ENCODE assay signal across 16 cellular contexts in the genomic region with DNA sequence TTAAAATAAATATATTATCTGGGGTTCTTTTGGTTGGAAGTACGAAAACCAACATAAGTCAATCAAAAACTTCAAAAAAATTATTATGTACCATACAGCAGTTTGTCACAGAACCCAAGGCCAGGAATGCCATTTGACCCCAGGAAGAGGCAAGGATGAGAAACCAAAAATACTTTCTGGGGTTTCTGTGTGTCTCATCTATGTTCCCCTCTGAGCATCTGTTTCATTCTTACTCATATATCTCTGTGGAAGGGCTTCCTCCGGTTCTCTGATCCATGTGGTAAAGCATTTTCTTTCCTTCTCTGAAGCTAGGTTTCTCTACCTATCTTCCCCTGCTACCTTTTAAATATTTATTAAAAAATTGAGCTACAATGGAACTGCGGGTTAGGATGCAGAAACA. TPM values are rescaled to one million over a fixed set of nuclear protein-coding genes. Genes with fewer than 3 reads are reported as not detected.
"Had no signal": no experiment of that assay in that cellular context is flagged by ENCODE, and none has a peak within 500 bp of the region (broad histone marks: within the 10 kb centered on the region; RNA-seq: fewer than 3 reads in every experiment).

No MANE protein-coding gene starts in this region.

- H3K9me3 ChIP-seq: ascending aorta, thyroid gland, uterus had no signal

- FAIRE-seq: bronchial epithelial cell, endometrium had no signal

- H3K4me1 ChIP-seq: ascending aorta, parathyroid adenoma, thyroid gland, uterus had no signal

- H3K36me3 ChIP-seq: ascending aorta, thyroid gland, uterus had no signal

- H3K4me1 Mint-ChIP-seq: mesothelial cell of epicardium had no signal

- H3K4me3 Mint-ChIP-seq: activated CD8-positive, alpha-beta T cell treated with anti-CD3 and anti-CD28 coated beads for 36 hours; mesothelial cell of epicardium had no signal

- H3K27ac Mint-ChIP-seq: activated CD8-positive, alpha-beta T cell treated with anti-CD3 and anti-CD28 coated beads for 36 hours; mesothelial cell of epicardium had no signal

- H3K27me3 ChIP-seq: ascending aorta, thyroid gland, uterus had no signal

- H3K9me3 Mint-ChIP-seq: activated CD8-positive, alpha-beta T cell treated with anti-CD3 and anti-CD28 coated beads for 36 hours; mesothelial cell of epicardium had no signal

- H3K36me3 Mint-ChIP-seq: mesothelial cell of epicardium had no signal

- DNase-seq: activated CD8-positive, alpha-beta memory T cell treated with anti-CD3 and anti-CD28 coated beads, Interleukin-2, amount 50 U/mL, for 4 hours; activated CD8-positive, alpha-beta T cell treated with anti-CD3 and anti-CD28 coated beads for 36 hours; activated naive CD4-positive, alpha-beta T cell; hypothalamus; stimulated activated CD4-positive, alpha-beta T cell treated with anti-CD3 and anti-CD28 coated beads, Interleukin-4, amount 100 ng/mL, for 4 hours; thyroid gland; uterus had no signal

- H3K4me3 ChIP-seq: ascending aorta, thyroid gland, uterus had no signal

- H3K27ac ChIP-seq: ascending aorta, parathyroid adenoma, thyroid gland, uterus had no signal

- ATAC-seq: activated CD8-positive, alpha-beta T cell treated with anti-CD3 and anti-CD28 coated beads for 36 hours; esophagus mucosa had no signal

RNA-seq across cellular contexts. Expression of a gene that starts 9.8 kb away (rescaled TPM):
- total RNA-seq: ascending aorta, bronchial epithelial cell, fibroblast of villous mesenchyme, lower leg skin, mesothelial cell of epicardium, thyroid gland had no signal

RNA-seq across cellular contexts. Expression of a gene that starts 11.9 kb away (rescaled TPM):
- total RNA-seq: activated CD8-positive, alpha-beta T cell treated with anti-CD3 and anti-CD28 coated beads for 36 hours; ascending aorta; bronchial epithelial cell; esophagus mucosa; fibroblast of villous mesenchyme; mesothelial cell of epicardium; skeletal muscle tissue; thyroid gland; uterus had no signal

RNA-seq across cellular contexts. Expression of a gene that starts 52.8 kb away (rescaled TPM):
- total RNA-seq: activated CD8-positive, alpha-beta T cell treated with anti-CD3 and anti-CD28 coated beads for 36 hours; ascending aorta; bronchial epithelial cell; fibroblast of villous mesenchyme; lower leg skin; mesothelial cell of epicardium; skeletal muscle tissue; thyroid gland had no signal
